15 cellular contexts compared by ENCODE assay signal in genomic region chr12:28698541-28698940, GRCh38.
DNase-seq lines count a peak whose midpoint lies in the region; ATAC-seq and TF ChIP-seq lines count a peak whose summit lies in the region.
"Had no signal": no experiment of that assay in that cellular context is flagged by ENCODE, and none has a peak within 500 bp of the region (broad histone marks: within the 10 kb centered on the region; RNA-seq: fewer than 3 reads in every experiment).

No MANE protein-coding gene starts in this region.

- no peaks in the 10 kb centered on the region for H3K9me3 ChIP-seq in trophoblast cell (ENCODE audit: insufficient read depth, low read depth, low read length)
- H3K9me3 ChIP-seq in BE2C = no peaks in the 10 kb centered on the region
- H3K9me3 ChIP-seq in upper lobe of right lung = peaks cover 6% of the 10 kb centered on the region

- H3K18ac ChIP-seq in trophoblast cell (ENCODE audit: low read length) = no peak overlapping the region

- H2BK12ac ChIP-seq in trophoblast cell (ENCODE audit: low read length) = no peak overlapping the region

- TF ChIP-seq CTCF in GM12865 (IDR thresholded peaks at IDR 0.05; ENCODE audit: insufficient read depth, low read depth, low read length, missing control alignments) (no peak), KMS-11 (conservative IDR thresholded peaks at IDR 0.05; ENCODE audit: low read depth, low read length) (no peak), BE2C (IDR thresholded peaks at IDR 0.05; ENCODE audit: low read depth, low read length) (no peak), upper lobe of right lung (IDR thresholded peaks at IDR 0.05) (no peak)

- H3K9me3 Mint-ChIP-seq in activated naive CD8-positive, alpha-beta T cell treated with anti-CD3 and anti-CD28 coated beads for 36 hours = peaks cover 3% of the 10 kb centered on the region

- no peak overlapping the region for H4K12ac ChIP-seq in trophoblast cell (ENCODE audit: low read depth, low read length)

- H4K20me1 ChIP-seq in KMS-11 (ENCODE audit: insufficient read depth) = no peaks in the 10 kb centered on the region
- H4K20me1 ChIP-seq: BLaER1 treated with 17β-estradiol and CSF1 and Interleukin-3, amounts not matched to agents 10 nM and 100 nM had no signal

- no peaks in the 10 kb centered on the region for H3K36me3 ChIP-seq in KMS-11 (ENCODE audit: insufficient read depth)
- no peaks in the 10 kb centered on the region for H3K36me3 ChIP-seq in trophoblast cell (ENCODE audit: control insufficient read depth in 1 of 2, insufficient read depth in 2 of 2, low read length in 2 of 2)
- H3K36me3 ChIP-seq in BE2C = no peaks in the 10 kb centered on the region
- H3K36me3 ChIP-seq in upper lobe of right lung = no peaks in the 10 kb centered on the region
- H3K36me3 ChIP-seq: BLaER1 treated with 17β-estradiol and CSF1 and Interleukin-3, amounts not matched to agents 10 nM and 100 nM had no signal

- H4K8ac ChIP-seq in trophoblast cell (ENCODE audit: low read depth, low read length) = no peak overlapping the region

- H3K4me1 ChIP-seq in KMS-11 (ENCODE audit: low read depth, poor library complexity, severe bottlenecking) = peaks cover 34% of the 10 kb centered on the region
- H3K4me1 ChIP-seq in trophoblast cell (ENCODE audit: control insufficient read depth in 1 of 2, insufficient read depth in 2 of 2, low read length in 2 of 2) = no peaks in the 10 kb centered on the region
- no peaks in the 10 kb centered on the region for H3K4me1 ChIP-seq in BE2C
- H3K4me1 ChIP-seq in upper lobe of right lung = no peaks in the 10 kb centered on the region
- H3K4me1 ChIP-seq: BLaER1 treated with 17β-estradiol and CSF1 and Interleukin-3, amounts not matched to agents 10 nM and 100 nM had no signal

- no peak overlapping the region for H3K14ac ChIP-seq in trophoblast cell (ENCODE audit: low read length)

- no CpG with 5 or more reads among the region's 2 CpGs for WGBS in trophoblast cell (ENCODE audit: extremely low coverage, insufficient coverage, insufficient read length)

- no peak overlapping the region for H2BK5ac ChIP-seq in trophoblast cell (ENCODE audit: low read depth, low read length, poor library complexity)

- intact Hi-C loops in upper lobe of right lung (cut with DNase I) = no loop called here

- no peaks in the 10 kb centered on the region for H3K36me3 Mint-ChIP-seq in activated naive CD8-positive, alpha-beta T cell treated with anti-CD3 and anti-CD28 coated beads for 36 hours
- H3K36me3 Mint-ChIP-seq: CD4-positive, CD25-positive, alpha-beta regulatory T cell had no signal

- no peak overlapping the region for H4K91ac ChIP-seq in trophoblast cell (ENCODE audit: low read depth, low read length)

- DNase-seq in GM12865 (ENCODE audit: low read depth) (peak; percentile 2), SK-N-DZ (ENCODE audit: low spot score) (peak; percentile 78), trophoblast cell (peak; percentile 11 to 67), BE2C (no peak), upper lobe of right lung (no peak)
- no peak for DNase-seq in activated naive CD8-positive, alpha-beta T cell treated with anti-CD3 and anti-CD28 coated beads for 36 hours
- DNase-seq: 8988T; AML-193; Calu3; CD4-positive, CD25-positive, alpha-beta regulatory T cell; DMS 273 treated with DMSO at 0.1 percent for 48 hours had no signal

- H3K79me2 ChIP-seq in KMS-11 (ENCODE audit: insufficient read depth, low read depth) (no peaks in the 10 kb centered on the region), trophoblast cell (ENCODE audit: control insufficient read depth, insufficient read depth, low read length, poor library complexity) (no peaks in the 10 kb centered on the region)

- peak overlapping the region; percentile 58; the same call in 1 of the 2 replicates for H3K9ac ChIP-seq in KMS-11
- H3K9ac ChIP-seq in trophoblast cell (ENCODE audit: low read length) = no peak overlapping the region
- H3K9ac ChIP-seq: BLaER1 treated with 17β-estradiol and CSF1 and Interleukin-3, amounts not matched to agents 10 nM and 100 nM had no signal

- H3K4me3 ChIP-seq in GM12865 (ENCODE audit: low read depth, low read length) (no peak overlapping the region), KMS-11 (IDR thresholded peaks at IDR 0.05; ENCODE audit: insufficient read depth, low read depth, low read length) (no peak overlapping the region), trophoblast cell (ENCODE audit: low read depth, low read length) (no peak overlapping the region), BE2C (ENCODE audit: low read depth, low read length) (no peak overlapping the region), upper lobe of right lung (no peak overlapping the region)
- H3K4me3 ChIP-seq: BLaER1 treated with 17β-estradiol and CSF1 and Interleukin-3, amounts not matched to agents 10 nM and 100 nM had no signal

- no peaks in the 10 kb centered on the region for H3K4me1 Mint-ChIP-seq in activated naive CD8-positive, alpha-beta T cell treated with anti-CD3 and anti-CD28 coated beads for 36 hours
- H3K4me1 Mint-ChIP-seq: CD4-positive, CD25-positive, alpha-beta regulatory T cell had no signal

- H3K27ac Mint-ChIP-seq in activated naive CD8-positive, alpha-beta T cell treated with anti-CD3 and anti-CD28 coated beads for 36 hours = no peak overlapping the region
- H3K27ac Mint-ChIP-seq: CD4-positive, CD25-positive, alpha-beta regulatory T cell had no signal

- no peak overlapping the region for H3K4me3 Mint-ChIP-seq in activated naive CD8-positive, alpha-beta T cell treated with anti-CD3 and anti-CD28 coated beads for 36 hours
- H3K4me3 Mint-ChIP-seq: CD4-positive, CD25-positive, alpha-beta regulatory T cell had no signal

- no peak overlapping the region for H2AK5ac ChIP-seq in trophoblast cell (ENCODE audit: low read length)

- H3K4ac ChIP-seq in trophoblast cell (ENCODE audit: low read depth, low read length) = no peak overlapping the region

- no peak for ATAC-seq in upper lobe of right lung
- ATAC-seq: HCT116 had no signal

- H3K79me1 ChIP-seq in trophoblast cell (ENCODE audit: low read length) = no peaks in the 10 kb centered on the region

- H3K27ac ChIP-seq in KMS-11 (peak overlapping the region; percentile 90), trophoblast cell (ENCODE audit: low read depth, low read length) (no peak overlapping the region), upper lobe of right lung (no peak overlapping the region)
- H3K27ac ChIP-seq: BLaER1 treated with 17β-estradiol and CSF1 and Interleukin-3, amounts not matched to agents 10 nM and 100 nM; HL-60 had no signal

- H2AFZ ChIP-seq in KMS-11 (ENCODE audit: low read depth) (peak overlapping the region; percentile 68), trophoblast cell (ENCODE audit: insufficient read depth, low read length, poor library complexity) (no peak overlapping the region)

- H3K4me2 ChIP-seq in KMS-11 = peak overlapping the region; percentile 69
- no peak overlapping the region for H3K4me2 ChIP-seq in trophoblast cell (ENCODE audit: low read length)
- H3K4me2 ChIP-seq: BLaER1 treated with 17β-estradiol and CSF1 and Interleukin-3, amounts not matched to agents 10 nM and 100 nM had no signal

- no peak overlapping the region for H3K23ac ChIP-seq in trophoblast cell (ENCODE audit: low read length)

- H3K27me3 Mint-ChIP-seq in activated naive CD8-positive, alpha-beta T cell treated with anti-CD3 and anti-CD28 coated beads for 36 hours = no peaks in the 10 kb centered on the region
- H3K27me3 Mint-ChIP-seq: CD4-positive, CD25-positive, alpha-beta regulatory T cell had no signal

- no peak overlapping the region for H2BK120ac ChIP-seq in trophoblast cell (ENCODE audit: insufficient read depth, low read length, poor library complexity)

- H3K27me3 ChIP-seq in KMS-11 (ENCODE audit: insufficient read depth, low read depth) (no peaks in the 10 kb centered on the region), trophoblast cell (ENCODE audit: insufficient read depth, low read length) (no peaks in the 10 kb centered on the region), BE2C (no peaks in the 10 kb centered on the region), upper lobe of right lung (no peaks in the 10 kb centered on the region)
- H3K27me3 ChIP-seq: BLaER1 treated with 17β-estradiol and CSF1 and Interleukin-3, amounts not matched to agents 10 nM and 100 nM had no signal

Comparison
In these comparisons a context has a peak if more than half of its experiments do, and no peak if none do; other contexts are left out.
1. DNase-seq: peak in GM12865 (single experiment), SK-N-DZ (single experiment) and trophoblast cell (2 of 2); none in BE2C (single experiment), activated naive CD8-positive, alpha-beta T cell treated with anti-CD3 and anti-CD28 coated beads for 36 hours (single experiment) and upper lobe of right lung (single experiment).